ENCODE assay signal across 10 cellular contexts in the genomic region with DNA sequence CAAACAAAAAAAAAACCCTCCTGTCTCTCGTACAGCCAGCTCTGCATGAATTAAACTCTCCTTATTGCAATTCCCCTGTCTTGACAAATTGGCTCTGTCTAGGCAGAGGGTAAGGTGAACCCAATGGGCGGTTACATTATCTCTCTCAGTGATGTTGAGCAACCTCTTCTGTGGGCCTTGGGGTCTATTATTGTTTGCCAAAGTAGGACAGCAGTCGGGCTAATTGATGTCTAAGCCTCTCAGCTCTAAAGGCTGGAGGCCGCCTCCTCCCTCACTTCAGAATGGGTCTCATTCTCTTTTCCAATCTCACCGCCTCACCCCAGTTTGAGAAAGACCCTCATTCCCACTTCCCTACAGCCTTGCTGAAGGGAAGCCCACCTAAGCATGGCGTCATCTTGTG. TPM values are rescaled to one million over a fixed set of nuclear protein-coding genes. Genes with fewer than 3 reads are reported as not detected.
DNase-seq lines count a peak whose midpoint lies in the region; ATAC-seq and TF ChIP-seq lines count a peak whose summit lies in the region.
"Had no signal": no experiment of that assay in that cellular context is flagged by ENCODE, and none has a peak within 500 bp of the region (broad histone marks: within the 10 kb centered on the region; RNA-seq: fewer than 3 reads in every experiment).

No MANE protein-coding gene starts in this region.

- H3F3A ChIP-seq in GM23338 (replicated peaks; ENCODE audit: low read depth), result 0 out of 2 replicates have a peak, but pooled peaks cover 6% of the 10 kb centered on the region

- TF ChIP-seq EP300 in sigmoid colon (IDR thresholded peaks at IDR 0.05), result no peak

- no peak overlapping the region for H2AFZ ChIP-seq in GM23338

- H3K27ac Mint-ChIP-seq in Calu3 (ENCODE audit: unreplicated experiment) (peak overlapping the region; percentile 81), GM23338 (no peak overlapping the region)

- no TSS peak for BruUV-seq in Calu3 (replicated peaks; lab: Mats Ljungman, UMichigan)

- no peaks in the 10 kb centered on the region for H3K27me3 Mint-ChIP-seq in Calu3 (ENCODE audit: unreplicated experiment)
- H3K27me3 Mint-ChIP-seq in GM23338 (ENCODE audit: insufficient read depth, low read depth, poor library complexity), result peaks cover 18% of the 10 kb centered on the region

- H3K4me3 Mint-ChIP-seq in Calu3 (ENCODE audit: low read depth, unreplicated experiment) (peak overlapping the region; percentile 58), GM23338 (no peak overlapping the region; the same call in 2 of the 3 replicates)

- H3K36me3 ChIP-seq in SJSA1 (peaks cover 27% of the 10 kb centered on the region), esophagus squamous epithelium (peaks cover 0 to under 1% (median 0%) of the 10 kb centered on the region in 3 donors), sigmoid colon (no peaks in the 10 kb centered on the region), GM23338 (ENCODE audit: insufficient read depth) (no peaks in the 10 kb centered on the region)

- H3K4me2 ChIP-seq in GM23338, result no peak overlapping the region

- H3K27ac ChIP-seq in SJSA1 (peak overlapping the region; percentile 92), esophagus squamous epithelium (peak overlapping the region; percentile 95 to 99 (median 98)), sigmoid colon (peak overlapping the region; percentile 95 to 99 (median 96)), GM23338 (ENCODE audit: low read depth) (no peak overlapping the region)

- H3K4me1 Mint-ChIP-seq in Calu3 (ENCODE audit: low read depth, unreplicated experiment) (peaks cover 68% of the 10 kb centered on the region), GM23338 (peaks cover 23% of the 10 kb centered on the region)

- peaks cover 66% of the 10 kb centered on the region for H3K36me3 Mint-ChIP-seq in Calu3 (ENCODE audit: insufficient read depth, unreplicated experiment)
- no peaks in the 10 kb centered on the region for H3K36me3 Mint-ChIP-seq in GM23338 (ENCODE audit: low read depth)

- H3K9me3 ChIP-seq in SJSA1 (replicated peaks) (peaks cover 3% of the 10 kb centered on the region; the same call in 1 of the 2 replicates), esophagus squamous epithelium (no peaks in the 10 kb centered on the region), sigmoid colon (no peaks in the 10 kb centered on the region)

- DNase-seq in Calu3 (no peak), SJSA1 (ENCODE audit: low read depth in 1 of 2, low spot score in 2 of 2) (no peak), esophagus squamous epithelium (lab: John Stamatoyannopoulos, UW) (no peak), sigmoid colon (no peak), GM23338 (ENCODE audit: low spot score) (no peak)
- no peak for DNase-seq in effector CD8-positive, alpha-beta T cell (lab: John Stamatoyannopoulos, UW)
- DNase-seq: NCI-H1105 had no signal

- H3K79me2 ChIP-seq in GM23338 (replicated peaks; ENCODE audit: insufficient read depth), result no peaks in the 10 kb centered on the region

- H3K9me2 ChIP-seq in GM23338 (ENCODE audit: insufficient read depth), result no peaks in the 10 kb centered on the region

- TF ChIP-seq POLR2A in esophagus squamous epithelium (IDR thresholded peaks at IDR 0.05), result no peak
- TF ChIP-seq POLR2A in sigmoid colon (IDR thresholded peaks at IDR 0.05), result no peak

- no peak overlapping the region for H3K4me3 ChIP-seq in SJSA1
- H3K4me3 ChIP-seq in esophagus squamous epithelium, result no peak overlapping the region
- H3K4me3 ChIP-seq in sigmoid colon, result no peak overlapping the region
- no peak overlapping the region for H3K4me3 ChIP-seq in GM23338

- H4K20me1 ChIP-seq in GM23338 (replicated peaks; ENCODE audit: insufficient read depth), result no peaks in the 10 kb centered on the region

- 86 to 88% methylated on average over 6 of the region's 6 CpGs for whole genome bisulfite sequencing in esophagus squamous epithelium, 2 donors
- 89 to 92% methylated on average over 6 of the region's 6 CpGs for WGBS in sigmoid colon, 2 donors

- H3K4me1 ChIP-seq in SJSA1 (replicated peaks), result peaks cover 78% of the 10 kb centered on the region
- peaks cover 49 to 96% (median 74%) of the 10 kb centered on the region in 3 donors for H3K4me1 ChIP-seq in esophagus squamous epithelium
- H3K4me1 ChIP-seq in sigmoid colon, result peaks cover 0 to 74% (median 62%) of the 10 kb centered on the region in 4 donors
- H3K4me1 ChIP-seq in GM23338 (ENCODE audit: insufficient read depth), result peaks cover 13% of the 10 kb centered on the region

- no peak for ATAC-seq in GM21619 (IDR thresholded peaks at IDR 0.05; ENCODE audit: unreplicated experiment)
- ATAC-seq in GM23338, result no peak
- ATAC-seq in HG03442 (IDR thresholded peaks at IDR 0.05; ENCODE audit: unreplicated experiment), result no peak
- ATAC-seq: activated CD4-positive, CD25-positive, alpha-beta regulatory T cell treated with anti-CD3 and anti-CD28 coated beads, Interleukin-2, amount 50 U/mL, for 24 hours had no signal

- H3K9me3 Mint-ChIP-seq in Calu3 (ENCODE audit: low read depth, unreplicated experiment) (no peaks in the 10 kb centered on the region), GM23338 (no peaks in the 10 kb centered on the region)

- TF ChIP-seq CTCF in Calu3 (IDR thresholded peaks at IDR 0.05; ENCODE audit: unreplicated experiment) (no peak), esophagus squamous epithelium (IDR thresholded peaks at IDR 0.05) (no peak), sigmoid colon (IDR thresholded peaks at IDR 0.05) (no peak), GM23338 (conservative IDR thresholded peaks at IDR 0.05; ENCODE audit: low read depth in 2 of 2) (no peak)

- CTCF ChIA-PET in Calu3 (lab: Charles Lee), result interaction anchor here (3.1 kb wide), 1 partner anchor 124 kb away, joined by 12 read pairs; no protein-coding TSS in a partner anchor

- no peaks in the 10 kb centered on the region for H3K27me3 ChIP-seq in SJSA1 (replicated peaks)
- no peaks in the 10 kb centered on the region for H3K27me3 ChIP-seq in esophagus squamous epithelium
- no peaks in the 10 kb centered on the region for H3K27me3 ChIP-seq in sigmoid colon
- H3K27me3 ChIP-seq in GM23338 (ENCODE audit: insufficient read depth), result no peaks in the 10 kb centered on the region

- intact Hi-C loops in Calu3 (cut with micrococcal nuclease; ENCODE audit: unreplicated experiment) (loop anchor here (2.0 to 5.0 kb wide), 2 partner anchors 34 to 85 kb away; no protein-coding TSS in a partner anchor), esophagus squamous epithelium (cut with DNase I) (loop anchor here (5.0 kb wide), 1 partner anchor 34 kb away; no protein-coding TSS in a partner anchor), sigmoid colon (cut with DNase I) (loop anchor here (1.0 to 5.0 kb wide), 3 partner anchors 34 to 127 kb away; no protein-coding TSS in a partner anchor)

TF ChIP-seq in GM23338, 12 proteins besides CTCF, POLR2A, EP300 and RAD21 (continues in another document):
- TF ChIP-seq JUNB (IDR thresholded peaks at IDR 0.05; ENCODE audit: unreplicated experiment) (no peak), ZNF331 (CRISPR knock-in tag; IDR thresholded peaks at IDR 0.05; ENCODE audit: low read depth) (no peak), ZNF114 (CRISPR knock-in tag; IDR thresholded peaks at IDR 0.05) (no peak), EZH2 (IDR thresholded peaks at IDR 0.05; ENCODE audit: low read depth, unreplicated experiment) (no peak), CREB1 (CRISPR knock-in tag; IDR thresholded peaks at IDR 0.05; ENCODE audit: low read depth) (no peak)

RNA-seq across cellular contexts. Expression of a gene that starts 1.3 kb away (rescaled TPM):
- 2.9 and 4.0 TPM in 2 replicates for total RNA-seq in Calu3 (2022)
- total RNA-seq in SJSA1 (2014; rRNA removed; shearing (Covaris generic)), result 3.1 and 5.3 TPM in 2 replicates
- 1 to 10 TPM; 1.9 to 7.7 (median 4.0) TPM for total RNA-seq in esophagus squamous epithelium
- total RNA-seq in sigmoid colon, result 1 to 10 TPM; 2.5 to 8.9 (median 6.0) TPM
- polyA plus RNA-seq in sigmoid colon, result 10 to 100 TPM in 1 of 3 donors, 1 to 10 TPM in 2; 1.2 to 12.8 (median 2.5) TPM
- 0.10 and 0.35 TPM in 2 replicates for total RNA-seq in GM23338 (2014; rRNA removed; shearing (Covaris generic))
- 0.74 and 0.89 TPM in 2 replicates for polyA plus RNA-seq in GM23338 (2016; fragmentation: Nextera tagmentation; extraction: Ambion mirVana)

RNA-seq across cellular contexts. Expression of a gene that starts 2.7 kb away (rescaled TPM):
- total RNA-seq in Calu3 (2022) (40.2 and 51.9 TPM in 2 replicates), esophagus squamous epithelium (10 to 100 TPM; 44.1 to 88.7 (median 81.0) TPM), sigmoid colon (10 to 100 TPM; 10.7 to 27.5 (median 15.6) TPM)
- 90.2 and 125 TPM in 2 replicates for total RNA-seq in SJSA1 (2014; rRNA removed; shearing (Covaris generic))
- polyA plus RNA-seq in sigmoid colon (10 to 100 TPM; 21.6 to 29.0 (median 25.2) TPM), GM23338 (2016; fragmentation: Nextera tagmentation; extraction: Ambion mirVana) (6.2 and 7.0 TPM in 2 replicates)
- 35.4 and 41.4 TPM in 2 replicates for total RNA-seq in GM23338 (2014; rRNA removed; shearing (Covaris generic))

RNA-seq across cellular contexts. Expression of a gene that starts 29.2 kb away (rescaled TPM):
- total RNA-seq in Calu3 (2022), result 0.73 and 1.5 TPM in 2 replicates
- 0.25 TPM in 1 of 2 replicates, not detected in the other for total RNA-seq in SJSA1 (2014; rRNA removed; shearing (Covaris generic))
- 1 to 10 TPM in 1 of 4 donors, under 1 TPM in 3; 0.13 to 1.3 (median 0.56) TPM for total RNA-seq in esophagus squamous epithelium
- under 1 TPM in 3 of 4 donors, not detected in 1; 0.14 to 0.36 (median 0.33) TPM for total RNA-seq in sigmoid colon
- under 1 TPM in 2 of 3 donors, not detected in 1; 0.69 to 0.96 TPM for polyA plus RNA-seq in sigmoid colon
- 3.0 and 3.5 TPM in 2 replicates for total RNA-seq in GM23338 (2014; rRNA removed; shearing (Covaris generic))
- polyA plus RNA-seq in GM23338 (2016; fragmentation: Nextera tagmentation; extraction: Ambion mirVana), result 1.2 and 1.5 TPM in 2 replicates

RNA-seq across cellular contexts. Expression of a gene that starts 38.8 kb away (rescaled TPM):
- total RNA-seq in Calu3 (2022), result 605 and 821 TPM in 2 replicates
- 6.9 and 12.1 TPM in 2 replicates for total RNA-seq in SJSA1 (2014; rRNA removed; shearing (Covaris generic))
- 100 to 1,000 TPM in 3 of 4 donors, 10 to 100 TPM in 1; 30.6 to 705 (median 357) TPM for total RNA-seq in esophagus squamous epithelium
- total RNA-seq in sigmoid colon, result 100 to 1,000 TPM; 142 to 573 (median 268) TPM
- polyA plus RNA-seq in sigmoid colon, result 100 to 1,000 TPM in 1 of 3 donors, 10 to 100 TPM in 2; 26.8 to 587 (median 78.7) TPM
- 6.3 and 7.2 TPM in 2 replicates for total RNA-seq in GM23338 (2014; rRNA removed; shearing (Covaris generic))
- polyA plus RNA-seq in GM23338 (2016; fragmentation: Nextera tagmentation; extraction: Ambion mirVana), result 3.6 and 5.3 TPM in 2 replicates

RNA-seq across cellular contexts. Expression of a gene that starts 50.1 kb away (rescaled TPM):
- total RNA-seq in Calu3 (2022) (57.5 and 61.1 TPM in 2 replicates), esophagus squamous epithelium (10 to 100 TPM; 18.7 to 35.3 (median 23.8) TPM), sigmoid colon (10 to 100 TPM; 28.5 to 51.2 (median 40.5) TPM)
- total RNA-seq in SJSA1 (2014; rRNA removed; shearing (Covaris generic)), result 87.6 and 105 TPM in 2 replicates
- polyA plus RNA-seq in sigmoid colon (10 to 100 TPM; 13.8 to 25.4 (median 14.1) TPM), GM23338 (2016; fragmentation: Nextera tagmentation; extraction: Ambion mirVana) (64.3 and 66.4 TPM in 2 replicates)
- 54.1 and 59.0 TPM in 2 replicates for total RNA-seq in GM23338 (2014; rRNA removed; shearing (Covaris generic))
